Comparison of ENCODE assay signal across 1 cellular context in genomic region chr2:75481041-75481836, GRCh38.
TF ChIP-seq lines count a peak whose summit lies in the region.

No MANE protein-coding gene starts in this region.

TF ChIP-seq in HepG2, 621 proteins besides CTCF, POLR2A, EP300 and RAD21 (continued from another document and continues in another):
- no peak for TF ChIP-seq KIAA2018 (CRISPR knock-in tag; IDR thresholded peaks at IDR 0.05; ENCODE audit: borderline replicate concordance)
- TF ChIP-seq, protein P1, sequence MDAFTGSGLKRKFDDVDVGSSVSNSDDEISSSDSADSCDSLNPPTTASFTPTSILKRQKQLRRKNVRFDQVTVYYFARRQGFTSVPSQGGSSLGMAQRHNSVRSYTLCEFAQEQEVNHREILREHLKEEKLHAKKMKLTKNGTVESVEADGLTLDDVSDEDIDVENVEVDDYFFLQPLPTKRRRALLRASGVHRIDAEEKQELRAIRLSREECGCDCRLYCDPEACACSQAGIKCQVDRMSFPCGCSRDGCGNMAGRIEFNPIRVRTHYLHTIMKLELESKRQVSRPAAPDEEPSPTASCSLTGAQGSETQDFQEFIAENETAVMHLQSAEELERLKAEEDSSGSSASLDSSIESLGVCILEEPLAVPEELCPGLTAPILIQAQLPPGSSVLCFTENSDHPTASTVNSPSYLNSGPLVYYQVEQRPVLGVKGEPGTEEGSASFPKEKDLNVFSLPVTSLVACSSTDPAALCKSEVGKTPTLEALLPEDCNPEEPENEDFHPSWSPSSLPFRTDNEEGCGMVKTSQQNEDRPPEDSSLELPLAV (CRISPR knock-in tag; conservative IDR thresholded peaks at IDR 0.05; ENCODE audit: low read depth) = no peak
- no peak for TF ChIP-seq BHLHE40 (IDR thresholded peaks at IDR 0.05; ENCODE audit: low read length)
- peak; percentile 88 for TF ChIP-seq NR2F2 (IDR thresholded peaks at IDR 0.05; ENCODE audit: borderline replicate concordance, low read depth)
- TF ChIP-seq RBFOX2 (IDR thresholded peaks at IDR 0.05; ENCODE audit: low read depth, low read length) = no peak
- TF ChIP-seq SP5 (CRISPR knock-in tag; IDR thresholded peaks at IDR 0.05; ENCODE audit: borderline replicate concordance, low read depth) = peak; percentile 76; the same call in 1 of the 2 replicates
- TF ChIP-seq ZNF766 (CRISPR knock-in tag; IDR thresholded peaks at IDR 0.05; ENCODE audit: borderline replicate concordance) = no peak
- TF ChIP-seq SMC3 (IDR thresholded peaks at IDR 0.05; ENCODE audit: low read length) = peak; percentile 70
- TF ChIP-seq ZBTB8A (CRISPR knock-in tag; IDR thresholded peaks at IDR 0.05; ENCODE audit: borderline replicate concordance, low read depth) = no peak
- TF ChIP-seq, protein P2, sequence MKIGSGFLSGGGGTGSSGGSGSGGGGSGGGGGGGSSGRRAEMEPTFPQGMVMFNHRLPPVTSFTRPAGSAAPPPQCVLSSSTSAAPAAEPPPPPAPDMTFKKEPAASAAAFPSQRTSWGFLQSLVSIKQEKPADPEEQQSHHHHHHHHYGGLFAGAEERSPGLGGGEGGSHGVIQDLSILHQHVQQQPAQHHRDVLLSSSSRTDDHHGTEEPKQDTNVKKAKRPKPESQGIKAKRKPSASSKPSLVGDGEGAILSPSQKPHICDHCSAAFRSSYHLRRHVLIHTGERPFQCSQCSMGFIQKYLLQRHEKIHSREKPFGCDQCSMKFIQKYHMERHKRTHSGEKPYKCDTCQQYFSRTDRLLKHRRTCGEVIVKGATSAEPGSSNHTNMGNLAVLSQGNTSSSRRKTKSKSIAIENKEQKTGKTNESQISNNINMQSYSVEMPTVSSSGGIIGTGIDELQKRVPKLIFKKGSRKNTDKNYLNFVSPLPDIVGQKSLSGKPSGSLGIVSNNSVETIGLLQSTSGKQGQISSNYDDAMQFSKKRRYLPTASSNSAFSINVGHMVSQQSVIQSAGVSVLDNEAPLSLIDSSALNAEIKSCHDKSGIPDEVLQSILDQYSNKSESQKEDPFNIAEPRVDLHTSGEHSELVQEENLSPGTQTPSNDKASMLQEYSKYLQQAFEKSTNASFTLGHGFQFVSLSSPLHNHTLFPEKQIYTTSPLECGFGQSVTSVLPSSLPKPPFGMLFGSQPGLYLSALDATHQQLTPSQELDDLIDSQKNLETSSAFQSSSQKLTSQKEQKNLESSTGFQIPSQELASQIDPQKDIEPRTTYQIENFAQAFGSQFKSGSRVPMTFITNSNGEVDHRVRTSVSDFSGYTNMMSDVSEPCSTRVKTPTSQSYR (CRISPR knock-in tag; IDR thresholded peaks at IDR 0.05; ENCODE audit: borderline replicate concordance) = peak; percentile 47; the same call in 1 of the 2 replicates
- TF ChIP-seq ZFAT (CRISPR knock-in tag; conservative IDR thresholded peaks at IDR 0.05) = no peak
- TF ChIP-seq PPARG (CRISPR knock-in tag; conservative IDR thresholded peaks at IDR 0.05) = peak; percentile 80
- TF ChIP-seq ZNF589 (CRISPR knock-in tag; conservative IDR thresholded peaks at IDR 0.05) = no peak
- TF ChIP-seq ZNF564 (CRISPR knock-in tag; IDR thresholded peaks at IDR 0.05) = no peak
- TF ChIP-seq, protein P3, sequence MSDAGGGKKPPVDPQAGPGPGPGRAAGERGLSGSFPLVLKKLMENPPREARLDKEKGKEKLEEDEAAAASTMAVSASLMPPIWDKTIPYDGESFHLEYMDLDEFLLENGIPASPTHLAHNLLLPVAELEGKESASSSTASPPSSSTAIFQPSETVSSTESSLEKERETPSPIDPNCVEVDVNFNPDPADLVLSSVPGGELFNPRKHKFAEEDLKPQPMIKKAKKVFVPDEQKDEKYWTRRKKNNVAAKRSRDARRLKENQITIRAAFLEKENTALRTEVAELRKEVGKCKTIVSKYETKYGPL (CRISPR knock-in tag; IDR thresholded peaks at IDR 0.05) = no peak
- TF ChIP-seq, protein P4, sequence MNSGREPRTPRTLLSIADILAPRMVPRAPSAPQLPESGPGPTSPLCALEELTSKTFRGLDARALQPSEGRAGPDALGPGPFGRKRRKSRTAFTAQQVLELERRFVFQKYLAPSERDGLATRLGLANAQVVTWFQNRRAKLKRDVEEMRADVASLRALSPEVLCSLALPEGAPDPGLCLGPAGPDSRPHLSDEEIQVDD (CRISPR knock-in tag; IDR thresholded peaks at IDR 0.05; ENCODE audit: borderline replicate concordance) = no peak
- TF ChIP-seq ETV6 (CRISPR knock-in tag; conservative IDR thresholded peaks at IDR 0.05) = no peak
- TF ChIP-seq KDM5B (CRISPR knock-in tag; IDR thresholded peaks at IDR 0.05; ENCODE audit: borderline replicate concordance) = no peak
- TF ChIP-seq PAWR (CRISPR knock-in tag; IDR thresholded peaks at IDR 0.05; ENCODE audit: borderline replicate concordance) = no peak
- TF ChIP-seq MED8 (CRISPR knock-in tag; IDR thresholded peaks at IDR 0.05; ENCODE audit: insufficient replicate concordance) = peak; percentile 92
- no peak for TF ChIP-seq ZFY (CRISPR knock-in tag; IDR thresholded peaks at IDR 0.05)
- no peak; the same call in 1 of the 2 replicates for TF ChIP-seq UBTF (CRISPR knock-in tag; IDR thresholded peaks at IDR 0.05)
- TF ChIP-seq, protein P5, sequence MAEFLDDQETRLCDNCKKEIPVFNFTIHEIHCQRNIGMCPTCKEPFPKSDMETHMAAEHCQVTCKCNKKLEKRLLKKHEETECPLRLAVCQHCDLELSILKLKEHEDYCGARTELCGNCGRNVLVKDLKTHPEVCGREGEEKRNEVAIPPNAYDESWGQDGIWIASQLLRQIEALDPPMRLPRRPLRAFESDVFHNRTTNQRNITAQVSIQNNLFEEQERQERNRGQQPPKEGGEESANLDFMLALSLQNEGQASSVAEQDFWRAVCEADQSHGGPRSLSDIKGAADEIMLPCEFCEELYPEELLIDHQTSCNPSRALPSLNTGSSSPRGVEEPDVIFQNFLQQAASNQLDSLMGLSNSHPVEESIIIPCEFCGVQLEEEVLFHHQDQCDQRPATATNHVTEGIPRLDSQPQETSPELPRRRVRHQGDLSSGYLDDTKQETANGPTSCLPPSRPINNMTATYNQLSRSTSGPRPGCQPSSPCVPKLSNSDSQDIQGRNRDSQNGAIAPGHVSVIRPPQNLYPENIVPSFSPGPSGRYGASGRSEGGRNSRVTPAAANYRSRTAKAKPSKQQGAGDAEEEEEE (CRISPR knock-in tag; IDR thresholded peaks at IDR 0.05; ENCODE audit: borderline replicate concordance) = no peak
- TF ChIP-seq STAT5B (CRISPR knock-in tag; IDR thresholded peaks at IDR 0.05) = no peak
- TF ChIP-seq MED1 (CRISPR knock-in tag; IDR thresholded peaks at IDR 0.05) = peak; percentile 99
- peak; percentile 78; the same call in 1 of the 2 replicates for TF ChIP-seq ARNTL (CRISPR knock-in tag; IDR thresholded peaks at IDR 0.05)
- no peak for TF ChIP-seq U2AF1 (optimal IDR thresholded peaks at IDR 0.05; ENCODE audit: low read depth, low read length)
- TF ChIP-seq, protein P6, sequence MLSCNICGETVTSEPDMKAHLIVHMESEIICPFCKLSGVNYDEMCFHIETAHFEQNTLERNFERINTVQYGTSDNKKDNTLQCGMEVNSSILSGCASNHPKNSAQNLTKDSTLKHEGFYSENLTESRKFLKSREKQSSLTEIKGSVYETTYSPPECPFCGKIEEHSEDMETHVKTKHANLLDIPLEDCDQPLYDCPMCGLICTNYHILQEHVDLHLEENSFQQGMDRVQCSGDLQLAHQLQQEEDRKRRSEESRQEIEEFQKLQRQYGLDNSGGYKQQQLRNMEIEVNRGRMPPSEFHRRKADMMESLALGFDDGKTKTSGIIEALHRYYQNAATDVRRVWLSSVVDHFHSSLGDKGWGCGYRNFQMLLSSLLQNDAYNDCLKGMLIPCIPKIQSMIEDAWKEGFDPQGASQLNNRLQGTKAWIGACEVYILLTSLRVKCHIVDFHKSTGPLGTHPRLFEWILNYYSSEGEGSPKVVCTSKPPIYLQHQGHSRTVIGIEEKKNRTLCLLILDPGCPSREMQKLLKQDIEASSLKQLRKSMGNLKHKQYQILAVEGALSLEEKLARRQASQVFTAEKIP (CRISPR knock-in tag; IDR thresholded peaks at IDR 0.05; ENCODE audit: borderline replicate concordance) = no peak
- TF ChIP-seq, protein P7, sequence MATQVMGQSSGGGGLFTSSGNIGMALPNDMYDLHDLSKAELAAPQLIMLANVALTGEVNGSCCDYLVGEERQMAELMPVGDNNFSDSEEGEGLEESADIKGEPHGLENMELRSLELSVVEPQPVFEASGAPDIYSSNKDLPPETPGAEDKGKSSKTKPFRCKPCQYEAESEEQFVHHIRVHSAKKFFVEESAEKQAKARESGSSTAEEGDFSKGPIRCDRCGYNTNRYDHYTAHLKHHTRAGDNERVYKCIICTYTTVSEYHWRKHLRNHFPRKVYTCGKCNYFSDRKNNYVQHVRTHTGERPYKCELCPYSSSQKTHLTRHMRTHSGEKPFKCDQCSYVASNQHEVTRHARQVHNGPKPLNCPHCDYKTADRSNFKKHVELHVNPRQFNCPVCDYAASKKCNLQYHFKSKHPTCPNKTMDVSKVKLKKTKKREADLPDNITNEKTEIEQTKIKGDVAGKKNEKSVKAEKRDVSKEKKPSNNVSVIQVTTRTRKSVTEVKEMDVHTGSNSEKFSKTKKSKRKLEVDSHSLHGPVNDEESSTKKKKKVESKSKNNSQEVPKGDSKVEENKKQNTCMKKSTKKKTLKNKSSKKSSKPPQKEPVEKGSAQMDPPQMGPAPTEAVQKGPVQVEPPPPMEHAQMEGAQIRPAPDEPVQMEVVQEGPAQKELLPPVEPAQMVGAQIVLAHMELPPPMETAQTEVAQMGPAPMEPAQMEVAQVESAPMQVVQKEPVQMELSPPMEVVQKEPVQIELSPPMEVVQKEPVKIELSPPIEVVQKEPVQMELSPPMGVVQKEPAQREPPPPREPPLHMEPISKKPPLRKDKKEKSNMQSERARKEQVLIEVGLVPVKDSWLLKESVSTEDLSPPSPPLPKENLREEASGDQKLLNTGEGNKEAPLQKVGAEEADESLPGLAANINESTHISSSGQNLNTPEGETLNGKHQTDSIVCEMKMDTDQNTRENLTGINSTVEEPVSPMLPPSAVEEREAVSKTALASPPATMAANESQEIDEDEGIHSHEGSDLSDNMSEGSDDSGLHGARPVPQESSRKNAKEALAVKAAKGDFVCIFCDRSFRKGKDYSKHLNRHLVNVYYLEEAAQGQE (IDR thresholded peaks at IDR 0.05; ENCODE audit: borderline replicate concordance in 1 of 2, low read depth in 1 of 2, low read length in 2 of 2) = peak in 1 of 2 experiments; percentile 60; a peak in 1 of 4 replicates
- TF ChIP-seq, protein P8, sequence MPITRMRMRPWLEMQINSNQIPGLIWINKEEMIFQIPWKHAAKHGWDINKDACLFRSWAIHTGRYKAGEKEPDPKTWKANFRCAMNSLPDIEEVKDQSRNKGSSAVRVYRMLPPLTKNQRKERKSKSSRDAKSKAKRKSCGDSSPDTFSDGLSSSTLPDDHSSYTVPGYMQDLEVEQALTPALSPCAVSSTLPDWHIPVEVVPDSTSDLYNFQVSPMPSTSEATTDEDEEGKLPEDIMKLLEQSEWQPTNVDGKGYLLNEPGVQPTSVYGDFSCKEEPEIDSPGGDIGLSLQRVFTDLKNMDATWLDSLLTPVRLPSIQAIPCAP (CRISPR knock-in tag; IDR thresholded peaks at IDR 0.05; ENCODE audit: low read depth) = no peak
